ENCODE assay signal across 13 cellular contexts in genomic region chr20:57374931-57375651, GRCh38. TPM values are rescaled to one million over a fixed set of nuclear protein-coding genes. Genes with fewer than 3 reads are reported as not detected.
DNase-seq lines count a peak whose midpoint lies in the region; ATAC-seq lines count a peak whose summit lies in the region.
"Had no signal": no experiment of that assay in that cellular context is flagged by ENCODE, and none has a peak within 500 bp of the region (broad histone marks: within the 10 kb centered on the region; RNA-seq: fewer than 3 reads in every experiment).

No MANE protein-coding gene starts in this region.

- H3K9me3 ChIP-seq in adipocyte (ENCODE audit: control insufficient read depth, low read length): no peaks in the 10 kb centered on the region

- CTCF ChIA-PET in activated CD4-positive, alpha-beta T cell treated with anti-CD3 and anti-CD28 coated beads, Interleukin-2, amount 10 ng/mL, durations not matched to agents 7 days and 5 days (lab: Charles Lee): interaction anchor here (1.0 to 4.9 kb wide), 2 partner anchors 14 to 70 kb away, joined by 3 to 18 read pairs; partner anchors contain the start of gene RBM38
- CTCF ChIA-PET in activated CD4-positive, alpha-beta T cell treated with anti-CD3 and anti-CD28 coated beads for 36 hours (lab: Charles Lee): interaction anchor here (1.9 kb wide), 1 partner anchor 12 kb away, joined by 8 read pairs; no protein-coding TSS in a partner anchor

- peaks cover 67% of the 10 kb centered on the region for H3K36me3 Mint-ChIP-seq in activated CD4-positive, alpha-beta T cell treated with anti-CD3 and anti-CD28 coated beads, Interleukin-2, amount 10 ng/mL, durations not matched to agents 7 days and 5 days (ENCODE audit: low read depth)
- H3K36me3 Mint-ChIP-seq in activated CD4-positive, alpha-beta T cell treated with anti-CD3 and anti-CD28 coated beads for 36 hours (ENCODE audit: low read depth): peaks cover 72% of the 10 kb centered on the region

- H3K9me3 Mint-ChIP-seq in activated CD4-positive, alpha-beta T cell treated with anti-CD3 and anti-CD28 coated beads, Interleukin-2, amount 10 ng/mL, durations not matched to agents 7 days and 5 days: no peaks in the 10 kb centered on the region
- H3K9me3 Mint-ChIP-seq in activated CD4-positive, alpha-beta T cell treated with anti-CD3 and anti-CD28 coated beads for 36 hours (ENCODE audit: low read depth): no peaks in the 10 kb centered on the region

- no peaks in the 10 kb centered on the region for H3K27me3 Mint-ChIP-seq in activated CD4-positive, alpha-beta T cell treated with anti-CD3 and anti-CD28 coated beads, Interleukin-2, amount 10 ng/mL, durations not matched to agents 7 days and 5 days
- no peaks in the 10 kb centered on the region for H3K27me3 Mint-ChIP-seq in activated CD4-positive, alpha-beta T cell treated with anti-CD3 and anti-CD28 coated beads for 36 hours

- H3K27ac ChIP-seq in layer of hippocampus (ENCODE audit: low read depth, low read length): peak overlapping the region; percentile 8
- peak overlapping the region; percentile 14 for H3K27ac ChIP-seq in temporal lobe (ENCODE audit: low read depth, low read length)
- H3K27ac ChIP-seq: hepatocyte had no signal

- H3K36me3 ChIP-seq in adipocyte (ENCODE audit: control insufficient read depth, insufficient read depth, low read length, severe bottlenecking): peaks cover 89% of the 10 kb centered on the region

- DNase-seq in activated CD4-positive, alpha-beta T cell treated with anti-CD3 and anti-CD28 coated beads, Interleukin-2, amount 10 ng/mL, durations not matched to agents 7 days and 5 days: no peak
- no peak for DNase-seq in activated CD4-positive, alpha-beta T cell treated with anti-CD3 and anti-CD28 coated beads for 36 hours
- DNase-seq in adipocyte (ENCODE audit: low read depth) (no peak), NK-92 (lab: John Stamatoyannopoulos, UW; ENCODE audit: unreplicated experiment) (no peak), dermis blood vessel endothelial cell (no peak)
- DNase-seq: NCI-H2107 had no signal

- peaks cover 21% of the 10 kb centered on the region for H3K4me1 Mint-ChIP-seq in activated CD4-positive, alpha-beta T cell treated with anti-CD3 and anti-CD28 coated beads, Interleukin-2, amount 10 ng/mL, durations not matched to agents 7 days and 5 days
- H3K4me1 Mint-ChIP-seq in activated CD4-positive, alpha-beta T cell treated with anti-CD3 and anti-CD28 coated beads for 36 hours: peaks cover 30% of the 10 kb centered on the region

- H3K4me3 ChIP-seq in adipocyte (ENCODE audit: low read length): no peak overlapping the region
- H3K4me3 ChIP-seq: hepatocyte had no signal

- POLR2A ChIA-PET in activated CD4-positive, alpha-beta T cell treated with anti-CD3 and anti-CD28 coated beads, Interleukin-2, amount 10 ng/mL, durations not matched to agents 7 days and 5 days (lab: Charles Lee): no interaction called here
- POLR2A ChIA-PET in activated CD4-positive, alpha-beta T cell treated with anti-CD3 and anti-CD28 coated beads for 36 hours (lab: Charles Lee): interaction anchor here (0.6 kb wide), 1 partner anchor 15 kb away, joined by 3 read pairs; no protein-coding TSS in a partner anchor

- intact Hi-C loops in activated CD4-positive, alpha-beta T cell treated with anti-CD3 and anti-CD28 coated beads for 36 hours (cut with DNase I, micrococcal nuclease): no loop called here

- ATAC-seq in activated CD4-positive, alpha-beta T cell treated with anti-CD3 and anti-CD28 coated beads for 36 hours: no peak
- no peak for ATAC-seq in GM19328 (IDR thresholded peaks at IDR 0.05; ENCODE audit: unreplicated experiment)

- H3K4me3 Mint-ChIP-seq in activated CD4-positive, alpha-beta T cell treated with anti-CD3 and anti-CD28 coated beads, Interleukin-2, amount 10 ng/mL, durations not matched to agents 7 days and 5 days: no peak overlapping the region
- H3K4me3 Mint-ChIP-seq in activated CD4-positive, alpha-beta T cell treated with anti-CD3 and anti-CD28 coated beads for 36 hours: no peak overlapping the region

- peaks cover 15% of the 10 kb centered on the region for H3K4me1 ChIP-seq in adipocyte (ENCODE audit: control insufficient read depth, insufficient read depth, low read length)

- H3K9ac ChIP-seq in adipocyte (ENCODE audit: low read length): peak overlapping the region; percentile 13

- H3K27ac Mint-ChIP-seq in activated CD4-positive, alpha-beta T cell treated with anti-CD3 and anti-CD28 coated beads, Interleukin-2, amount 10 ng/mL, durations not matched to agents 7 days and 5 days: peak overlapping the region; percentile 50
- no peak overlapping the region for H3K27ac Mint-ChIP-seq in activated CD4-positive, alpha-beta T cell treated with anti-CD3 and anti-CD28 coated beads for 36 hours

- H3K27me3 ChIP-seq in adipocyte (replicated peaks; ENCODE audit: control insufficient read depth, insufficient read depth, low read length) (no peaks in the 10 kb centered on the region), layer of hippocampus (ENCODE audit: control insufficient read depth, insufficient read depth, low read length) (no peaks in the 10 kb centered on the region)
- H3K27me3 ChIP-seq: hepatocyte had no signal

RNA-seq across cellular contexts. Expression of gene RBM38, which starts 16.1 kb away (rescaled TPM):
- total RNA-seq in activated CD4-positive, alpha-beta T cell treated with anti-CD3 and anti-CD28 coated beads, Interleukin-2, amount 10 ng/mL, durations not matched to agents 7 days and 5 days: 10 to 100 TPM; 97.3 to 98.8 TPM
- total RNA-seq in activated CD4-positive, alpha-beta T cell treated with anti-CD3 and anti-CD28 coated beads for 36 hours: 100 to 1,000 TPM in 1 of 2 experiments, 10 to 100 TPM in 1; 96.5 to 101 TPM
- total RNA-seq in temporal lobe: 6.6 TPM
- 13.8 and 21.6 TPM in 2 replicates for total RNA-seq in dermis blood vessel endothelial cell

RNA-seq across cellular contexts. Expression of gene RAE1, which starts 24.0 kb away (rescaled TPM):
- total RNA-seq in activated CD4-positive, alpha-beta T cell treated with anti-CD3 and anti-CD28 coated beads, Interleukin-2, amount 10 ng/mL, durations not matched to agents 7 days and 5 days: 10 to 100 TPM; 37.5 to 37.9 TPM
- 10 to 100 TPM; 42.7 to 48.9 TPM for total RNA-seq in activated CD4-positive, alpha-beta T cell treated with anti-CD3 and anti-CD28 coated beads for 36 hours
- 30.0 TPM for total RNA-seq in temporal lobe
- total RNA-seq in dermis blood vessel endothelial cell: 41.4 and 56.3 TPM in 2 replicates

RNA-seq across cellular contexts. Expression of gene SPO11, which starts 45.5 kb away (rescaled TPM):
- total RNA-seq in activated CD4-positive, alpha-beta T cell treated with anti-CD3 and anti-CD28 coated beads, Interleukin-2, amount 10 ng/mL, durations not matched to agents 7 days and 5 days: not detected
- total RNA-seq in activated CD4-positive, alpha-beta T cell treated with anti-CD3 and anti-CD28 coated beads for 36 hours: not detected
- total RNA-seq in temporal lobe (not detected), dermis blood vessel endothelial cell (not detected in 2 replicates)
- total RNA-seq: G401, hepatocyte, myocyte, urinary bladder had no signal
